Comparison of ENCODE assay signal across 18 cellular contexts in the genomic region with DNA sequence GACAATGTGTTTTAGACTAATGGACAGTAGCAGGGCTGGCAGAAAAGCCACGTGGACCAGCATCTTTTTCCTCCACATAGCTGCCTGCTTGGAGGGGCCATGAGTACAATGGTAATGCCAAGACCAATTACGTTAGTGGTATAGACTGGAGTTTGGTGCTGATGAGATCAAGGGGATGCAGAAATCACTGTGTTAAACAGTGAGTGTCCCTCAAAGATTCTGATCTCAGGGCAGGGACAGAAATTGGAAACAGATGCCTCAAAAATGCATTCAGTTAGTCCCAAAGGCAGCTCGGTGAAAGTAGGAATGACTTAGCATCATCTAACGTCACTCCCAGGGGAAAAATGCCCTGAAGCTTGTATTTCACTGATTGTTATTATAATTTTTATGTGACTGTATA.
A peak's percentile ranks its signal among the peaks of the same experiment; 100 is the strongest.
DNase-seq lines count a peak whose midpoint lies in the region; TF ChIP-seq lines count a peak whose summit lies in the region.
"Had no signal": no experiment of that assay in that cellular context is flagged by ENCODE, and none has a peak within 500 bp of the region (broad histone marks: within the 10 kb centered on the region; RNA-seq: fewer than 3 reads in every experiment).

No MANE protein-coding gene starts in this region.

- CTCF ChIA-PET in SK-N-SH (lab: Yijun Ruan, JAX): interaction anchor here (1.4 to 2.0 kb wide), 3 partner anchors 12 to 195 kb away, joined by 3 to 11 read pairs (median 7); no protein-coding TSS in a partner anchor

- H3K4me1 ChIP-seq in SK-N-SH (ENCODE audit: control insufficient read depth in 1 of 2, insufficient read depth in 2 of 2, low read depth in 1 of 2, low read length in 1 of 2): peaks cover 0 to 3% of the 10 kb centered on the region in 2 experiments; a peak in 2 of 4 replicates
- H3K4me1 ChIP-seq in thyroid gland: no peaks in the 10 kb centered on the region

- no peaks in the 10 kb centered on the region for H4K20me1 ChIP-seq in SK-N-SH (ENCODE audit: insufficient read depth)
- H4K20me1 ChIP-seq: BLaER1 treated with 17β-estradiol and CSF1 and Interleukin-3, amounts not matched to agents 10 nM and 100 nM had no signal

- TF ChIP-seq EP300 in SK-N-SH (IDR thresholded peaks at IDR 0.05; ENCODE audit: borderline replicate concordance in 1 of 2, low read depth in 1 of 2, low read length in 1 of 2): peak; percentile 20 to 72; a peak in 2 of 4 replicates

- no peak for TF ChIP-seq POLR2A in thyroid gland (IDR thresholded peaks at IDR 0.05)

- H3K79me2 ChIP-seq in SK-N-SH (ENCODE audit: insufficient read depth): no peaks in the 10 kb centered on the region

- no peak overlapping the region for H3K4me2 ChIP-seq in SK-N-SH
- H3K4me2 ChIP-seq: BLaER1 treated with 17β-estradiol and CSF1 and Interleukin-3, amounts not matched to agents 10 nM and 100 nM had no signal

- no peaks in the 10 kb centered on the region for H3K9me3 Mint-ChIP-seq in activated naive CD8-positive, alpha-beta T cell treated with anti-CD3 and anti-CD28 coated beads for 36 hours
- H3K9me3 Mint-ChIP-seq: CD8-positive, alpha-beta T cell had no signal

- H3K27me3 ChIP-seq in SK-N-SH (ENCODE audit: insufficient read depth): no peaks in the 10 kb centered on the region
- H3K27me3 ChIP-seq in thyroid gland: no peaks in the 10 kb centered on the region
- H3K27me3 ChIP-seq: BLaER1 treated with 17β-estradiol and CSF1 and Interleukin-3, amounts not matched to agents 10 nM and 100 nM had no signal

- H3K36me3 Mint-ChIP-seq in activated naive CD8-positive, alpha-beta T cell treated with anti-CD3 and anti-CD28 coated beads for 36 hours: peaks cover 2% of the 10 kb centered on the region

- H3K9me3 ChIP-seq in SK-N-SH (no peaks in the 10 kb centered on the region), thyroid gland (no peaks in the 10 kb centered on the region)

- H3K9ac ChIP-seq in SK-N-SH: no peak overlapping the region
- H3K9ac ChIP-seq: BLaER1 treated with 17β-estradiol and CSF1 and Interleukin-3, amounts not matched to agents 10 nM and 100 nM had no signal

- H3K4me3 Mint-ChIP-seq in activated naive CD8-positive, alpha-beta T cell treated with anti-CD3 and anti-CD28 coated beads for 36 hours: no peak overlapping the region
- H3K4me3 Mint-ChIP-seq: CD8-positive, alpha-beta T cell had no signal

- H3K9me2 ChIP-seq in SK-N-SH: no peaks in the 10 kb centered on the region

- POLR2A ChIA-PET in SK-N-SH (lab: Yijun Ruan, JAX): no interaction called here

- no peaks in the 10 kb centered on the region for H3F3A ChIP-seq in SK-N-SH (replicated peaks; ENCODE audit: insufficient read depth)

- peaks cover 0 to 3% of the 10 kb centered on the region in 2 experiments for H3K36me3 ChIP-seq in SK-N-SH (replicated peaks in 1 of 2; ENCODE audit: control insufficient read depth in 1 of 2, insufficient read depth in 2 of 2, low read length in 1 of 2)
- H3K36me3 ChIP-seq in thyroid gland: no peaks in the 10 kb centered on the region

- no peaks in the 10 kb centered on the region for H3K27me3 Mint-ChIP-seq in activated naive CD8-positive, alpha-beta T cell treated with anti-CD3 and anti-CD28 coated beads for 36 hours

- H3K4me3 ChIP-seq in SK-N-SH (ENCODE audit: low read depth in 2 of 2, low read length in 1 of 2): no peak overlapping the region
- no peak overlapping the region for H3K4me3 ChIP-seq in fibroblast of mammary gland (ENCODE audit: control insufficient read depth, low read depth, low read length)
- no peak overlapping the region for H3K4me3 ChIP-seq in thyroid gland (replicated peaks in 1 of 3)
- H3K4me3 ChIP-seq: BLaER1 treated with 17β-estradiol and CSF1 and Interleukin-3, amounts not matched to agents 10 nM and 100 nM had no signal

- intact Hi-C loops in thyroid gland (cut with DNase I): no loop called here

- peaks cover 3% of the 10 kb centered on the region for H3K4me1 Mint-ChIP-seq in activated naive CD8-positive, alpha-beta T cell treated with anti-CD3 and anti-CD28 coated beads for 36 hours

- TF ChIP-seq RAD21 in SK-N-SH (IDR thresholded peaks at IDR 0.05; ENCODE audit: low read length): no peak

- no peak for TF ChIP-seq CTCF in SK-N-SH (IDR thresholded peaks at IDR 0.05)
- TF ChIP-seq CTCF in fibroblast of mammary gland (conservative IDR thresholded peaks at IDR 0.05; ENCODE audit: control insufficient read depth, insufficient read depth, low read depth, low read length): no peak
- TF ChIP-seq CTCF in thyroid gland (IDR thresholded peaks at IDR 0.05): no peak

- peak; percentile 62 for DNase-seq in AG08395 (ENCODE audit: low spot score)
- peak; percentile 68 for DNase-seq in GM03348 (ENCODE audit: low spot score)
- DNase-seq in SK-N-SH: peak; percentile 81
- peak; percentile 70 for DNase-seq in fibroblast of mammary gland (ENCODE audit: low read depth)
- no peak for DNase-seq in activated T-cell treated with anti-CD3 and anti-CD28 coated beads, Interleukin-2, amount 50 U/mL, for 1 hour
- DNase-seq in thyroid gland: no peak
- no peak for DNase-seq in activated naive CD8-positive, alpha-beta T cell treated with anti-CD3 and anti-CD28 coated beads for 36 hours
- DNase-seq in midbrain (lab: John Stamatoyannopoulos, UW): no peak
- DNase-seq: CD8-positive, alpha-beta T cell; KBM-7; NCI-H1105; NCI-H1694 treated with DMSO at 0.1 percent for 48 hours; NCI-H2107; NCI-H226; NCI-H524; PC-3 had no signal

- H3K27ac ChIP-seq in SK-N-SH (ENCODE audit: low read depth in 2 of 2, low read length in 1 of 2) (peak overlapping the region in 1 of 2 experiments; percentile 35; a peak in 1 of 4 replicates), thyroid gland (no peak overlapping the region)
- H3K27ac ChIP-seq: 22Rv1; BLaER1 treated with 17β-estradiol and CSF1 and Interleukin-3, amounts not matched to agents 10 nM and 100 nM had no signal

- H3K27ac Mint-ChIP-seq in activated naive CD8-positive, alpha-beta T cell treated with anti-CD3 and anti-CD28 coated beads for 36 hours: no peak overlapping the region
- H3K27ac Mint-ChIP-seq: CD8-positive, alpha-beta T cell had no signal

- H2AFZ ChIP-seq in SK-N-SH (ENCODE audit: low read depth): no peak overlapping the region

- WGBS in SK-N-SH (ENCODE audit: low lambda C conversion rate): 25% methylated on average over 4 of the region's 4 CpGs
- 81 to 86% methylated on average over 4 of the region's 4 CpGs for WGBS in thyroid gland, 2 donors

TF ChIP-seq in SK-N-SH, 30 proteins besides CTCF, POLR2A, EP300 and RAD21:
- TF ChIP-seq, protein P1, sequence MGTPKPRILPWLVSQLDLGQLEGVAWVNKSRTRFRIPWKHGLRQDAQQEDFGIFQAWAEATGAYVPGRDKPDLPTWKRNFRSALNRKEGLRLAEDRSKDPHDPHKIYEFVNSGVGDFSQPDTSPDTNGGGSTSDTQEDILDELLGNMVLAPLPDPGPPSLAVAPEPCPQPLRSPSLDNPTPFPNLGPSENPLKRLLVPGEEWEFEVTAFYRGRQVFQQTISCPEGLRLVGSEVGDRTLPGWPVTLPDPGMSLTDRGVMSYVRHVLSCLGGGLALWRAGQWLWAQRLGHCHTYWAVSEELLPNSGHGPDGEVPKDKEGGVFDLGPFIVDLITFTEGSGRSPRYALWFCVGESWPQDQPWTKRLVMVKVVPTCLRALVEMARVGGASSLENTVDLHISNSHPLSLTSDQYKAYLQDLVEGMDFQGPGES (IDR thresholded peaks at IDR 0.05; ENCODE audit: low read depth, low read length): no peak
- peak; percentile 84 for TF ChIP-seq FOXJ3 (CRISPR knock-in tag; IDR thresholded peaks at IDR 0.05)
- peak; percentile 97 for TF ChIP-seq GATA2 (CRISPR knock-in tag; IDR thresholded peaks at IDR 0.05)
- TF ChIP-seq MEF2A (IDR thresholded peaks at IDR 0.05; ENCODE audit: borderline replicate concordance, low read depth): no peak
- peak; percentile 93 for TF ChIP-seq MXI1 (IDR thresholded peaks at IDR 0.05; ENCODE audit: low read depth, low read length)
- TF ChIP-seq CHD2 (IDR thresholded peaks at IDR 0.05; ENCODE audit: low read length, partially characterized antibody): no peak
- TF ChIP-seq TCF12 (IDR thresholded peaks at IDR 0.05): peak; percentile 94
- TF ChIP-seq, protein P2, sequence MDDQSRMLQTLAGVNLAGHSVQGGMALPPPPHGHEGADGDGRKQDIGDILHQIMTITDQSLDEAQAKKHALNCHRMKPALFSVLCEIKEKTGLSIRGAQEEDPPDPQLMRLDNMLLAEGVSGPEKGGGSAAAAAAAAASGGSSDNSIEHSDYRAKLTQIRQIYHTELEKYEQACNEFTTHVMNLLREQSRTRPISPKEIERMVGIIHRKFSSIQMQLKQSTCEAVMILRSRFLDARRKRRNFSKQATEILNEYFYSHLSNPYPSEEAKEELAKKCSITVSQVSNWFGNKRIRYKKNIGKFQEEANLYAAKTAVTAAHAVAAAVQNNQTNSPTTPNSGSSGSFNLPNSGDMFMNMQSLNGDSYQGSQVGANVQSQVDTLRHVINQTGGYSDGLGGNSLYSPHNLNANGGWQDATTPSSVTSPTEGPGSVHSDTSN (IDR thresholded peaks at IDR 0.05): peak; percentile 76
- TF ChIP-seq, protein P3, sequence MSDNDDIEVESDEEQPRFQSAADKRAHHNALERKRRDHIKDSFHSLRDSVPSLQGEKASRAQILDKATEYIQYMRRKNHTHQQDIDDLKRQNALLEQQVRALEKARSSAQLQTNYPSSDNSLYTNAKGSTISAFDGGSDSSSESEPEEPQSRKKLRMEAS (IDR thresholded peaks at IDR 0.05; ENCODE audit: low read depth): no peak
- TF ChIP-seq, protein P4, sequence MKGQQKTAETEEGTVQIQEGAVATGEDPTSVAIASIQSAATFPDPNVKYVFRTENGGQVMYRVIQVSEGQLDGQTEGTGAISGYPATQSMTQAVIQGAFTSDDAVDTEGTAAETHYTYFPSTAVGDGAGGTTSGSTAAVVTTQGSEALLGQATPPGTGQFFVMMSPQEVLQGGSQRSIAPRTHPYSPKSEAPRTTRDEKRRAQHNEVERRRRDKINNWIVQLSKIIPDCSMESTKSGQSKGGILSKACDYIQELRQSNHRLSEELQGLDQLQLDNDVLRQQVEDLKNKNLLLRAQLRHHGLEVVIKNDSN (IDR thresholded peaks at IDR 0.05; ENCODE audit: borderline replicate concordance, low read depth): 0 out of 2 replicates have a peak, but pooled peaks have one; percentile 7
- TF ChIP-seq POLR2AphosphoS5 (IDR thresholded peaks at IDR 0.05; ENCODE audit: low read depth, low read length): no peak

Comparison
In these comparisons a context has a peak if more than half of its experiments do, and no peak if none do; other contexts are left out.
1. DNase-seq: peak in AG08395 (single experiment), GM03348 (single experiment), SK-N-SH (single experiment) and fibroblast of mammary gland (single experiment); none in activated T-cell treated with anti-CD3 and anti-CD28 coated beads, Interleukin-2, amount 50 U/mL, for 1 hour (single experiment), thyroid gland (0 of 2), activated naive CD8-positive, alpha-beta T cell treated with anti-CD3 and anti-CD28 coated beads for 36 hours (single experiment) and midbrain (single experiment).